14 cellular contexts compared by ENCODE assay signal in the genomic region with DNA sequence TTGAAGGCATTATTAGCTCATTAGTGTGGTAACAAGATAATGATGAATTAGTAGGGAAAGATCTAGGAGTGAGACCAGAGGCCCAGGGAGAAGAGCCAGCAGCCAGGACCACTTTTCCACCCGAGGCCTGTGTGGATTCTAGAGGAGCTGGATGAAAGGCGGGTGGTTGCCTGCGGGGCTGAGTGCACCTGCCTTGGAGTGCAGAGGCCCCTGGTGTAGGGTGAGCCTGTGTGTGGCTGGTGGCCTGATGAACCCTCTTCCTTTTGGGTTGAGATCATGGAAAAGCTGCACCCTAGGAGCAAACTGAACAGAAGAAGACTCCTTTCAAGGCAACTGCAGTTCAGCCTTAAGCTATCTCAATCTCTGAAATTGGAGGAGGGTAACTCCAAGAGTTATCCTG. TPM values are rescaled to one million over a fixed set of nuclear protein-coding genes. Genes with fewer than 3 reads are reported as not detected.
A peak's percentile ranks its signal among the peaks of the same experiment; 100 is the strongest.
DNase-seq lines count a peak whose midpoint lies in the region; ATAC-seq and TF ChIP-seq lines count a peak whose summit lies in the region.
"Had no signal": no experiment of that assay in that cellular context is flagged by ENCODE, and none has a peak within 500 bp of the region (broad histone marks: within the 10 kb centered on the region; RNA-seq: fewer than 3 reads in every experiment).

No MANE protein-coding gene starts in this region.

- CTCF ChIA-PET in MCF 10A (lab: Yijun Ruan, JAX) = interaction anchor here (0.6 to 26.7 kb wide), 12 partner anchors 8 to 918 kb away, joined by 3 to 598 read pairs (median 4); a partner anchor contains a TSS
- CTCF ChIA-PET in PC-3 (lab: Charles Lee) = interaction anchor here (1.0 to 1.5 kb wide), 2 partner anchors 62 to 64 kb away, joined by 5 to 6 read pairs; no protein-coding TSS in a partner anchor

- no peaks in the 10 kb centered on the region for H3K9me3 Mint-ChIP-seq in MCF 10A (ENCODE audit: unreplicated experiment)

- H2AFZ ChIP-seq in PC-3 (ENCODE audit: low read length) (no peak overlapping the region), fibroblast of lung (ENCODE audit: low read length) (no peak overlapping the region)

- H3K4me3 ChIP-seq in breast epithelium = no peak overlapping the region
- H3K4me3 ChIP-seq in PC-3 (ENCODE audit: low read length) = no peak overlapping the region
- no peak overlapping the region for H3K4me3 ChIP-seq in fibroblast of lung (replicated peaks in 1 of 4; ENCODE audit: control extremely low read depth in 1 of 4, insufficient read depth in 1 of 4, low read depth in 3 of 4, low read length in 4 of 4)
- H3K4me3 ChIP-seq in thoracic aorta = no peak overlapping the region
- H3K4me3 ChIP-seq: skin epidermis had no signal

- no peaks in the 10 kb centered on the region for H3F3A ChIP-seq in PC-3 (ENCODE audit: low read length, unreplicated experiment)

- no peak for TF ChIP-seq POLR2A in breast epithelium (IDR thresholded peaks at IDR 0.05)

- H3K27ac ChIP-seq in breast epithelium (no peak overlapping the region), PC-3 (ENCODE audit: low read length) (no peak overlapping the region), fibroblast of lung (ENCODE audit: insufficient read depth, low read length) (no peak overlapping the region), thoracic aorta (no peak overlapping the region), caudate nucleus (ENCODE audit: low read depth, low read length) (no peak overlapping the region)
- H3K27ac ChIP-seq: skin epidermis had no signal

- ATAC-seq in PC-3 (peak; percentile 70), thoracic aorta (ENCODE audit: insufficient number of reproducible peaks, low FRiP score, low read depth) (no peak), HG03159 (IDR thresholded peaks at IDR 0.05; ENCODE audit: unreplicated experiment) (no peak)

- no peak for TF ChIP-seq CTCF in MCF 10A (IDR thresholded peaks at IDR 0.05; ENCODE audit: unreplicated experiment)
- no peak for TF ChIP-seq CTCF in breast epithelium (IDR thresholded peaks at IDR 0.05)
- TF ChIP-seq CTCF in PC-3 (conservative IDR thresholded peaks at IDR 0.05; ENCODE audit: low read depth, low read length) = peak; percentile 37; the same call in 1 of the 2 replicates
- TF ChIP-seq CTCF in fibroblast of lung (conservative IDR thresholded peaks at IDR 0.05 in 1 of 2, IDR thresholded peaks at IDR 0.05 in 1 of 2; ENCODE audit: low read depth in 1 of 2, low read length in 2 of 2) = peak; percentile 3 to 20
- peak; percentile 20 for TF ChIP-seq CTCF in thoracic aorta (IDR thresholded peaks at IDR 0.05)

- no peaks in the 10 kb centered on the region for H3K9me2 ChIP-seq in PC-3 (replicated peaks; ENCODE audit: low read length)

- DNase-seq in MCF 10A (ENCODE audit: unreplicated experiment) (peak; percentile 23), breast epithelium (ENCODE audit: low spot score in 2 of 2) (no peak), PC-3 (peak; percentile 16), fibroblast of lung (ENCODE audit: low read depth in 2 of 2) (no peak), thoracic aorta (ENCODE audit: low spot score) (no peak), T-helper 1 cell (no peak), caudate nucleus (lab: John Stamatoyannopoulos, UW) (no peak)
- DNase-seq: activated CD4-positive, CD25-positive, alpha-beta regulatory T cell treated with anti-CD3 and anti-CD28 coated beads, Interleukin-2, amount 50 U/mL, for 72 hours; activated gamma-delta T cell treated with Interleukin-2 at 50 U/mL for 16 hours; GF-D8; hypothalamus; NCI-H2029 had no signal

- H3K36me3 ChIP-seq in breast epithelium = no peaks in the 10 kb centered on the region
- H3K36me3 ChIP-seq in PC-3 (ENCODE audit: low read depth, low read length) = no peaks in the 10 kb centered on the region
- no peaks in the 10 kb centered on the region for H3K36me3 ChIP-seq in fibroblast of lung (ENCODE audit: control insufficient read depth, insufficient read depth, low read length)
- H3K36me3 ChIP-seq in thoracic aorta = no peaks in the 10 kb centered on the region

- H3K27me3 ChIP-seq in breast epithelium (peaks cover 0 to 6% of the 10 kb centered on the region in 2 donors), PC-3 (ENCODE audit: low read length) (no peaks in the 10 kb centered on the region), fibroblast of lung (ENCODE audit: control insufficient read depth, insufficient read depth, low read length) (no peaks in the 10 kb centered on the region), thoracic aorta (replicated peaks; ENCODE audit: insufficient read depth) (no peaks in the 10 kb centered on the region)

- H3K27me3 Mint-ChIP-seq in MCF 10A (ENCODE audit: insufficient read depth, unreplicated experiment) = no peaks in the 10 kb centered on the region

- H3K4me1 Mint-ChIP-seq in MCF 10A (ENCODE audit: insufficient read depth, unreplicated experiment) = no peaks in the 10 kb centered on the region

- BruUV-seq in MCF 10A (replicated peaks; lab: Mats Ljungman, UMichigan) = no TSS peak
- BruUV-seq in PC-3 (replicated peaks; lab: Mats Ljungman, UMichigan) = no TSS peak

- no peaks in the 10 kb centered on the region for H3K36me3 Mint-ChIP-seq in MCF 10A (ENCODE audit: insufficient read depth, unreplicated experiment)

- no peaks in the 10 kb centered on the region for H4K20me1 ChIP-seq in PC-3 (ENCODE audit: low read length)
- no peaks in the 10 kb centered on the region for H4K20me1 ChIP-seq in fibroblast of lung (ENCODE audit: control insufficient read depth, extremely low read depth, insufficient read depth, low read length)

- intact Hi-C loops in MCF 10A (cut with micrococcal nuclease) = no loop called here
- intact Hi-C loops in breast epithelium (cut with DNase I; ENCODE audit: low total_unique reads) = loop anchor here (5.0 kb wide), 1 partner anchor 66 kb away; no protein-coding TSS in a partner anchor
- intact Hi-C loops in PC-3 (cut with micrococcal nuclease) = no loop called here

- no peak overlapping the region for H3K4me3 Mint-ChIP-seq in MCF 10A (ENCODE audit: unreplicated experiment)

- H3K79me2 ChIP-seq in PC-3 (ENCODE audit: low read length) (no peaks in the 10 kb centered on the region), fibroblast of lung (ENCODE audit: control insufficient read depth, insufficient read depth, low read length) (no peaks in the 10 kb centered on the region)

- H3K27ac Mint-ChIP-seq in MCF 10A (ENCODE audit: low read depth, unreplicated experiment) = no peak overlapping the region

- H3K9ac ChIP-seq in PC-3 (ENCODE audit: low read length) (no peak overlapping the region), fibroblast of lung (ENCODE audit: insufficient read depth, low read length) (no peak overlapping the region)

- H3K4me1 ChIP-seq in breast epithelium (no peaks in the 10 kb centered on the region), PC-3 (ENCODE audit: insufficient read depth, low read length) (no peaks in the 10 kb centered on the region), fibroblast of lung (ENCODE audit: control insufficient read depth, extremely low read depth, insufficient read depth, low read length) (no peaks in the 10 kb centered on the region), thoracic aorta (ENCODE audit: control insufficient read depth in 1 of 2, low read depth in 2 of 2) (no peaks in the 10 kb centered on the region)

- POLR2A ChIA-PET in MCF 10A (lab: Yijun Ruan, JAX) (interaction anchor here (0.8 to 2.3 kb wide), 2 partner anchors 41 to 63 kb away, joined by 3 to 13 read pairs; no protein-coding TSS in a partner anchor), PC-3 (lab: Charles Lee; ENCODE audit: unreplicated experiment) (no interaction called here)

- H3K9me3 ChIP-seq in breast epithelium (no peaks in the 10 kb centered on the region), PC-3 (ENCODE audit: low read length) (no peaks in the 10 kb centered on the region), fibroblast of lung (ENCODE audit: control insufficient read depth, insufficient read depth, low read depth, low read length) (no peaks in the 10 kb centered on the region), thoracic aorta (no peaks in the 10 kb centered on the region)

- no peak overlapping the region for H3K4me2 ChIP-seq in PC-3 (ENCODE audit: low read length)
- H3K4me2 ChIP-seq in fibroblast of lung (ENCODE audit: extremely low read depth, insufficient read depth, low read length) = no peak overlapping the region

RNA-seq across cellular contexts. Expression of a gene that starts 5.9 kb away (rescaled TPM):
- 4.5 and 5.8 TPM in 2 replicates for total RNA-seq in MCF 10A (2022)
- total RNA-seq in breast epithelium = under 1 TPM; 0.16 to 0.59 (median 0.33) TPM
- total RNA-seq in PC-3 (2014; rRNA removed) = 0.17 and 0.58 TPM in 2 replicates
- not detected in 2 replicates for total RNA-seq in fibroblast of lung
- not detected in 2 replicates for polyA plus RNA-seq in fibroblast of lung
- polyA plus RNA-seq in fibroblast of lung (2012) = not detected in 2 replicates
- polyA minus RNA-seq in fibroblast of lung (ENCODE audit: low replicate concordance) = not detected in 2 replicates
- not detected for total RNA-seq in thoracic aorta

RNA-seq across cellular contexts. Expression of a gene that starts 57.4 kb away (rescaled TPM):
- total RNA-seq in MCF 10A (2022) (not detected in 2 replicates), breast epithelium (1 to 10 TPM in 2 of 3 donors, under 1 TPM in 1; 0.98 to 8.8 (median 2.8) TPM), PC-3 (2014; rRNA removed) (not detected in 2 replicates), fibroblast of lung (0.33 and 0.51 TPM in 2 replicates), thoracic aorta (1 to 10 TPM; 3.5 to 6.9 TPM)
- polyA plus RNA-seq in fibroblast of lung = 0.15 and 0.24 TPM in 2 replicates
- 0.26 and 0.32 TPM in 2 replicates for polyA plus RNA-seq in fibroblast of lung (2012)
- polyA minus RNA-seq in fibroblast of lung (ENCODE audit: low replicate concordance) = not detected in 2 replicates

Comparison
In these comparisons a context has a peak if more than half of its experiments do, and no peak if none do; other contexts are left out.
1. DNase-seq: peak in MCF 10A (single experiment) and PC-3 (single experiment); none in breast epithelium (0 of 2), fibroblast of lung (0 of 2), thoracic aorta (single experiment), T-helper 1 cell (0 of 5) and caudate nucleus (0 of 61).
2. CTCF ChIP-seq: peak in PC-3 (single experiment), fibroblast of lung (2 of 2) and thoracic aorta (single experiment); none in MCF 10A (single experiment) and breast epithelium (0 of 3).